13 cellular contexts compared by ENCODE assay signal in the genomic region with DNA sequence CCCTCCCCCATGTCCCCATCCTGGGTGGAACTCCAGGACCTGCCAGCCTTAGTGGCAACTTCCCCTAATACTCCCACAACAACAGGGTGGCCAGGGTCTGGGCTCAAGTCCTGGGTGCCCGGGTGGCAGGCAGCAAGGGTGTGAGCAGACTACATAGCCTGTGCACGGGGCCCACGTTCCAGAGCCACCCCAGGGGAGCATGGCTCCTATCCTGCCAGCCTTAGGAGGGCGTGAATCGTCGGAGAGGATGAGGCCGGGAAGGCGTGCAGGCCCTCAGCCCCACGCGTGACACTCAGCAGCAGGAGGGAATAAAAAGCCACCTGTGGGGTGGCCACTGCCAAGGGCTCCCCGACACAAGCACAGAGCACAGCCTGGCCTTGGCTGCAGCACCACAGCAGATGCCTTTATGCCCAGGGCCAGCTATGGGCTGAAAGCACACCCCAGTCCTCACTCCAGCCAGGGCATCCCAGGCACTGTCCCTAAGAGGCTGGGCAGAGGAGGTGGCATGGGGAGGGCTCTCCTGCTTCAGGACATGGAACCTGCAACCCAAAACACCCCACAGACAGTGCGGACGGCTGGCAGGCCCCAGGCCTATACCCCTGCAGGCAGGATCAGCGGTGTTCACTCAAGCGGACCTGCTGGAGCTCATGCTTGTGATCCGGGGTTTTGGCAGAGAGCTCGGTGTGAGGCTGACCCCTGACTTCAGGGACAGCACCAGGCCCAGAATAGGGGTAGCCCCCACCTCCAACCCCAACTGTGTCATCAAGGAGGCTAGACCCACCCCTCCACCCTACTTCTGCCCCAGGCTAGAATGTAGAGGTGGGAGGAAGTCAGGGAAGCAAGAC. TPM values are rescaled to one million over a fixed set of nuclear protein-coding genes. Genes with fewer than 3 reads are reported as not detected.
DNase-seq lines count a peak whose midpoint lies in the region; ATAC-seq, FAIRE-seq and TF ChIP-seq lines count a peak whose summit lies in the region.
"Had no signal": no experiment of that assay in that cellular context is flagged by ENCODE, and none has a peak within 500 bp of the region (broad histone marks: within the 10 kb centered on the region; RNA-seq: fewer than 3 reads in every experiment).

No MANE protein-coding gene starts in this region.

- BruUV-seq in K562 (replicated peaks; lab: Mats Ljungman, UMichigan), result no TSS peak

- TF ChIP-seq CTCF in K562 (IDR thresholded peaks at IDR 0.05 in 2 of 3, conservative IDR thresholded peaks at IDR 0.05 in 1 of 3; ENCODE audit: insufficient read depth in 2 of 3, low read depth in 1 of 3, low read length in 3 of 3) (no peak), keratinocyte (optimal IDR thresholded peaks at IDR 0.05 in 1 of 3, IDR thresholded peaks at IDR 0.05 in 1 of 3, conservative IDR thresholded peaks at IDR 0.05 in 1 of 3; ENCODE audit: extremely low read depth in 1 of 3, insufficient read depth in 2 of 3, low read length in 3 of 3) (no peak), sigmoid colon (IDR thresholded peaks at IDR 0.05) (no peak)

- POLR2A ChIA-PET in K562 (lab: Yijun Ruan, JAX), result no interaction called here

- WGBS in K562 (ENCODE audit: insufficient coverage, low coverage, missing lambda C conversion rate), result 85% methylated on average over 16 of the region's 17 CpGs
- WGBS in sigmoid colon, 2 donors, result 67 to 77% methylated on average over 17 of the region's 17 CpGs

- H3K27ac ChIP-seq in BLaER1 (no peak overlapping the region), K562 (ENCODE audit: extremely low read depth, low read depth, low read length) (no peak overlapping the region), keratinocyte (ENCODE audit: control insufficient read depth, insufficient read depth, low read length) (peak overlapping the region; percentile 26), sigmoid colon (peak overlapping the region; percentile 85 to 96 (median 92))

- no peak overlapping the region for H3K4me3 Mint-ChIP-seq in activated naive CD8-positive, alpha-beta T cell treated with anti-CD3 and anti-CD28 coated beads, Interleukin-2, amount 50 U/mL, for 24 hours
- H3K4me3 Mint-ChIP-seq: activated naive CD4-positive, alpha-beta T cell treated with anti-CD3 and anti-CD28 coated beads, Interleukin-2, amount 50 U/mL, for 24 hours; CD8-positive, alpha-beta T cell had no signal

- FAIRE-seq in K562 (lab: Jason Lieb, UNC) (no peak), keratinocyte (lab: Jason Lieb, UNC) (no peak)

- no peak for TF ChIP-seq EP300 in K562 (IDR thresholded peaks at IDR 0.05; ENCODE audit: low read length)
- TF ChIP-seq EP300 in sigmoid colon (IDR thresholded peaks at IDR 0.05), result no peak

- H4K20me1 ChIP-seq in BLaER1 (peaks cover 73% of the 10 kb centered on the region), K562 (replicated peaks; ENCODE audit: control insufficient read depth, insufficient read depth, low read length) (peaks cover 44% of the 10 kb centered on the region), keratinocyte (ENCODE audit: control insufficient read depth, extremely low read depth, insufficient read depth, low read length) (peaks cover 22% of the 10 kb centered on the region)

- H3K4me1 ChIP-seq in BLaER1 (peaks cover 44% of the 10 kb centered on the region), K562 (replicated peaks in 1 of 2; ENCODE audit: control insufficient read depth in 2 of 2, insufficient read depth in 2 of 2, low read length in 2 of 2) (peaks cover 17 to 87% of the 10 kb centered on the region in 2 experiments; a peak in 4 of 5 replicates), keratinocyte (ENCODE audit: control insufficient read depth, extremely low read depth, insufficient read depth, low read length) (peaks cover 82% of the 10 kb centered on the region), sigmoid colon (peaks cover 3 to 96% (median 95%) of the 10 kb centered on the region in 4 donors)

- H3K36me3 ChIP-seq in BLaER1, result no peaks in the 10 kb centered on the region
- H3K36me3 ChIP-seq in K562 (ENCODE audit: control insufficient read depth, insufficient read depth, low read length), result no peaks in the 10 kb centered on the region
- H3K36me3 ChIP-seq in keratinocyte (ENCODE audit: control insufficient read depth in 2 of 2, extremely low read depth in 1 of 2, insufficient read depth in 2 of 2, low read length in 2 of 2), result peaks cover 7 to 27% of the 10 kb centered on the region in 2 experiments
- no peaks in the 10 kb centered on the region for H3K36me3 ChIP-seq in sigmoid colon

- no peak for ATAC-seq in K562
- no peak for ATAC-seq in activated naive CD8-positive, alpha-beta T cell treated with anti-CD3 and anti-CD28 coated beads, Interleukin-2, amount 50 U/mL, for 24 hours
- ATAC-seq: CD8-positive, alpha-beta T cell had no signal

- H3K4me1 Mint-ChIP-seq in activated naive CD8-positive, alpha-beta T cell treated with anti-CD3 and anti-CD28 coated beads, Interleukin-2, amount 50 U/mL, for 24 hours, result peaks cover 9% of the 10 kb centered on the region

- H3K9ac ChIP-seq in BLaER1, result no peak overlapping the region
- peak overlapping the region in 1 of 2 experiments; percentile 11; a peak in 1 of 4 replicates for H3K9ac ChIP-seq in K562 (ENCODE audit: insufficient read depth in 1 of 2, low read depth in 2 of 2, low read length in 2 of 2)
- H3K9ac ChIP-seq in keratinocyte (ENCODE audit: control insufficient read depth, extremely low read depth, insufficient read depth, low read length), result peak overlapping the region; percentile 92

- peak overlapping the region; percentile 39 for H3K4me2 ChIP-seq in BLaER1
- H3K4me2 ChIP-seq in K562 (ENCODE audit: insufficient read depth, low read length), result no peak overlapping the region
- H3K4me2 ChIP-seq in keratinocyte (ENCODE audit: control insufficient read depth, extremely low read depth, insufficient read depth, low read depth, low read length), result peak overlapping the region; percentile 93

- H2AFZ ChIP-seq in K562 (ENCODE audit: low read depth, low read length) (no peak overlapping the region), keratinocyte (ENCODE audit: control insufficient read depth, low read length) (no peak overlapping the region)

- TF ChIP-seq POLR2A in K562 (conservative IDR thresholded peaks at IDR 0.05), result no peak
- TF ChIP-seq POLR2A in sigmoid colon (IDR thresholded peaks at IDR 0.05), result no peak

- intact Hi-C loops in K562 (cut with micrococcal nuclease), result no loop called here
- intact Hi-C loops in sigmoid colon (cut with DNase I), result no loop called here

- H3K79me2 ChIP-seq in K562 (ENCODE audit: control insufficient read depth, insufficient read depth, low read length) (peaks cover 34% of the 10 kb centered on the region), keratinocyte (ENCODE audit: control insufficient read depth, insufficient read depth, low read length) (peaks cover 94% of the 10 kb centered on the region)

- no peak overlapping the region for H3K27ac Mint-ChIP-seq in activated naive CD8-positive, alpha-beta T cell treated with anti-CD3 and anti-CD28 coated beads, Interleukin-2, amount 50 U/mL, for 24 hours
- H3K27ac Mint-ChIP-seq: activated naive CD4-positive, alpha-beta T cell treated with anti-CD3 and anti-CD28 coated beads, Interleukin-2, amount 50 U/mL, for 24 hours; CD8-positive, alpha-beta T cell had no signal

- DNase-seq in K562 (ENCODE audit: extremely low read depth in 1 of 4, low spot score in 3 of 4), result no peak
- DNase-seq in keratinocyte (ENCODE audit: low read depth, low spot score), result no peak
- DNase-seq in sigmoid colon, result no peak
- no peak for DNase-seq in ecto neural progenitor cell (ENCODE audit: low spot score)
- no peak for DNase-seq in amniotic stem cell (lab: John Stamatoyannopoulos, UW)
- DNase-seq in activated naive CD8-positive, alpha-beta T cell treated with anti-CD3 and anti-CD28 coated beads, Interleukin-2, amount 50 U/mL, for 24 hours, result no peak
- DNase-seq in NCI-H69 (lab: John Stamatoyannopoulos, UW), result no peak
- DNase-seq: activated CD4-positive, CD25-positive, alpha-beta regulatory T cell; CD8-positive, alpha-beta T cell; NCI-H1092 treated with DMSO at 0.1 percent for 48 hours had no signal

- TF ChIP-seq RAD21 in K562 (CRISPR knock-in tag; conservative IDR thresholded peaks at IDR 0.05 in 1 of 2, IDR thresholded peaks at IDR 0.05 in 1 of 2), result no peak

- dilution Hi-C loops in keratinocyte (cut with MboI; ENCODE audit: extremely low pct_ligation_motif_present, low sequenced_read_pairs), result loop anchor here (25.0 kb wide), 1 partner anchor 139 kb away; no protein-coding TSS in a partner anchor

- H3K9me3 ChIP-seq in BLaER1, result no peaks in the 10 kb centered on the region
- no peaks in the 10 kb centered on the region for H3K9me3 ChIP-seq in K562 (replicated peaks; ENCODE audit: control insufficient read depth, insufficient read depth, low read depth, low read length)
- H3K9me3 ChIP-seq in keratinocyte (ENCODE audit: control insufficient read depth, low read depth, low read length), result no peaks in the 10 kb centered on the region
- H3K9me3 ChIP-seq in sigmoid colon, result no peaks in the 10 kb centered on the region

- H3K27me3 ChIP-seq in BLaER1, result peaks cover 70% of the 10 kb centered on the region
- no peaks in the 10 kb centered on the region for H3K27me3 ChIP-seq in K562 (ENCODE audit: control insufficient read depth in 2 of 2, insufficient read depth in 2 of 2, low read length in 2 of 2)
- H3K27me3 ChIP-seq in keratinocyte (ENCODE audit: control insufficient read depth, extremely low read depth, insufficient read depth, low read length), result no peaks in the 10 kb centered on the region
- no peaks in the 10 kb centered on the region for H3K27me3 ChIP-seq in sigmoid colon

- peaks cover 44% of the 10 kb centered on the region for H3K27me3 Mint-ChIP-seq in activated naive CD8-positive, alpha-beta T cell treated with anti-CD3 and anti-CD28 coated beads, Interleukin-2, amount 50 U/mL, for 24 hours

- in situ Hi-C loops in K562 (cut with MboI), result no loop called here

- no peaks in the 10 kb centered on the region for H3K36me3 Mint-ChIP-seq in activated naive CD8-positive, alpha-beta T cell treated with anti-CD3 and anti-CD28 coated beads, Interleukin-2, amount 50 U/mL, for 24 hours (ENCODE audit: low read depth)
- H3K36me3 Mint-ChIP-seq: activated naive CD4-positive, alpha-beta T cell treated with anti-CD3 and anti-CD28 coated beads, Interleukin-2, amount 50 U/mL, for 24 hours; CD8-positive, alpha-beta T cell had no signal

- H3K4me3 ChIP-seq in BLaER1 (no peak overlapping the region), K562 (no peak overlapping the region), keratinocyte (ENCODE audit: control insufficient read depth in 2 of 3, extremely low read depth in 1 of 3, insufficient read depth in 2 of 3, low read depth in 1 of 3, low read length in 3 of 3) (peak overlapping the region in 1 of 3 experiments; percentile 2), sigmoid colon (no peak overlapping the region)

- H3K9me3 Mint-ChIP-seq in activated naive CD8-positive, alpha-beta T cell treated with anti-CD3 and anti-CD28 coated beads, Interleukin-2, amount 50 U/mL, for 24 hours, result no peaks in the 10 kb centered on the region
- H3K9me3 Mint-ChIP-seq: activated naive CD4-positive, alpha-beta T cell treated with anti-CD3 and anti-CD28 coated beads, Interleukin-2, amount 50 U/mL, for 24 hours; CD8-positive, alpha-beta T cell had no signal

- no peaks in the 10 kb centered on the region for H3K9me1 ChIP-seq in K562 (ENCODE audit: control insufficient read depth, insufficient read depth, low read length)
- peaks cover 2% of the 10 kb centered on the region for H3K9me1 ChIP-seq in keratinocyte (ENCODE audit: control insufficient read depth, extremely low read depth, insufficient read depth, low read length)

- CTCF ChIA-PET in K562 (lab: Yijun Ruan, JAX; ENCODE audit: low intra/inter-chr PET ratio), result no interaction called here

RNA-seq across cellular contexts. Expression of a gene that starts 2.7 kb away (rescaled TPM):
- total RNA-seq in K562 (2011; cell fraction: chromatin; rRNA removed; ENCODE audit: low replicate concordance), result 30.5 and 82.5 TPM in 2 replicates
- 37.8 and 38.7 TPM in 2 replicates for total RNA-seq in K562 (2011; cell fraction: nucleolus; rRNA removed)
- total RNA-seq in K562 (2011; cell fraction: nucleoplasm; rRNA removed), result 29.8 and 32.0 TPM in 2 replicates
- total RNA-seq in K562 (2014; rRNA removed), result 14.1 and 16.0 TPM in 2 replicates
- 1.1 and 1.7 TPM in 2 replicates for total RNA-seq in K562 (2014; rRNA removed; fragmentation: Illumina TruSeq; extraction: Trizol)
- 7.2 and 8.8 TPM in 2 replicates for total RNA-seq in K562 (2015; rRNA removed; fragmentation: Illumina TruSeq; extraction: Trizol)
- total RNA-seq in K562 (2021), result 25.6 and 26.3 TPM in 2 replicates
- polyA plus RNA-seq in K562 (2011; rRNA removed), result 3.6 and 6.0 TPM in 2 replicates
- polyA plus RNA-seq in K562 (2011; cell fraction: cytosol; rRNA removed), result 3.6 and 13.5 TPM in 2 replicates
- polyA plus RNA-seq in K562 (2011; cell fraction: nucleus; rRNA removed), result 21.5 and 40.4 TPM in 2 replicates
- polyA plus RNA-seq in K562 (2012), result 14.6 and 20.3 TPM in 2 replicates
- 3.4 and 11.4 TPM in 2 replicates for polyA plus RNA-seq in K562 (2014; fragmentation: Illumina TruSeq; extraction: Trizol)
- polyA plus RNA-seq in K562 (2014; fragmentation: Nextera tagmentation; extraction: Ambion mirVana), result under 1 TPM; 0.10 to 0.13 TPM
- 9.8 and 10.5 TPM in 2 replicates for polyA plus RNA-seq in K562 (2014; rRNA removed)
- 5.7 and 5.9 TPM in 2 replicates for polyA minus RNA-seq in K562 (2011; rRNA and poly(A)+ RNA removed)
- 6.9 and 14.9 TPM in 2 replicates for polyA minus RNA-seq in K562 (2011; cell fraction: cytosol; rRNA and poly(A)+ RNA removed)
- polyA minus RNA-seq in K562 (2011; cell fraction: nucleus; rRNA and poly(A)+ RNA removed), result 16.6 and 18.6 TPM in 2 replicates
- 17.8 to 31.2 TPM (median 23.0 TPM) in 3 replicates for polyA plus RNA-seq in keratinocyte
- 5.9 TPM for polyA plus RNA-seq in keratinocyte (2011; ENCODE audit: low read depth)
- 17.0 and 40.3 TPM in 2 replicates for polyA plus RNA-seq in keratinocyte (2011; cell fraction: cytosol; rRNA removed)
- 69.0 and 79.0 TPM in 2 replicates for polyA plus RNA-seq in keratinocyte (2011; cell fraction: nucleus; rRNA removed)
- polyA plus RNA-seq in keratinocyte (2012; ENCODE audit: low replicate concordance), result 19.6 and 63.8 TPM in 2 replicates
- 11.9 to 55.2 TPM (median 18.5 TPM) in 3 replicates for polyA minus RNA-seq in keratinocyte
- polyA minus RNA-seq in keratinocyte (2011; cell fraction: cytosol; rRNA and poly(A)+ RNA removed), result 51.2 TPM
- 45.5 TPM in 2 replicates for polyA minus RNA-seq in keratinocyte (2011; cell fraction: nucleus; rRNA and poly(A)+ RNA removed)
- 10 to 100 TPM; 21.7 to 42.9 (median 32.4) TPM for total RNA-seq in sigmoid colon
- polyA plus RNA-seq in sigmoid colon, result 10 to 100 TPM; 45.0 to 82.3 (median 72.6) TPM
- total RNA-seq: CD8-positive, alpha-beta T cell had no signal

RNA-seq across cellular contexts. Expression of a gene that starts 30.0 kb away (rescaled TPM):
- not detected in 2 replicates for total RNA-seq in K562 (2011; cell fraction: chromatin; rRNA removed; ENCODE audit: low replicate concordance)
- not detected in 2 replicates for total RNA-seq in K562 (2011; cell fraction: nucleolus; rRNA removed)
- total RNA-seq in K562 (2011; cell fraction: nucleoplasm; rRNA removed), result not detected in 2 replicates
- total RNA-seq in K562 (2014; rRNA removed) (not detected in 2 replicates), K562 (2014; rRNA removed; fragmentation: Illumina TruSeq; extraction: Trizol) (not detected in 2 replicates), K562 (2015; rRNA removed; fragmentation: Illumina TruSeq; extraction: Trizol) (not detected in 2 replicates), K562 (2021) (2.3 and 5.3 TPM in 2 replicates), sigmoid colon (not detected)
- polyA plus RNA-seq in K562 (2011; rRNA removed) (not detected in 2 replicates), K562 (2014; fragmentation: Illumina TruSeq; extraction: Trizol) (not detected in 2 replicates), K562 (2014; fragmentation: Nextera tagmentation; extraction: Ambion mirVana) (not detected), K562 (2014; rRNA removed) (not detected in 2 replicates), keratinocyte (not detected in 3 replicates), sigmoid colon (10 to 100 TPM in 1 of 3 donors, under 1 TPM in 1, not detected in 1; 0.48 to 16.8 TPM)
- polyA plus RNA-seq in K562 (2011; cell fraction: cytosol; rRNA removed), result not detected in 2 replicates
- polyA plus RNA-seq in K562 (2011; cell fraction: nucleus; rRNA removed), result not detected in 2 replicates
- polyA plus RNA-seq in K562 (2012), result not detected in 2 replicates
- polyA minus RNA-seq in K562 (2011; rRNA and poly(A)+ RNA removed), result not detected in 2 replicates
- polyA minus RNA-seq in K562 (2011; cell fraction: cytosol; rRNA and poly(A)+ RNA removed), result not detected in 2 replicates
- polyA minus RNA-seq in K562 (2011; cell fraction: nucleus; rRNA and poly(A)+ RNA removed), result not detected in 2 replicates
- not detected for polyA plus RNA-seq in keratinocyte (2011; ENCODE audit: low read depth)
- not detected in 2 replicates for polyA plus RNA-seq in keratinocyte (2011; cell fraction: cytosol; rRNA removed)
- polyA plus RNA-seq in keratinocyte (2011; cell fraction: nucleus; rRNA removed), result not detected in 2 replicates
- polyA plus RNA-seq in keratinocyte (2012; ENCODE audit: low replicate concordance), result 0.21 TPM in 1 of 2 replicates, not detected in the other
- polyA minus RNA-seq in keratinocyte, result not detected in 3 replicates
- polyA minus RNA-seq in keratinocyte (2011; cell fraction: cytosol; rRNA and poly(A)+ RNA removed), result not detected
- polyA minus RNA-seq in keratinocyte (2011; cell fraction: nucleus; rRNA and poly(A)+ RNA removed), result not detected in 2 replicates
- total RNA-seq: CD8-positive, alpha-beta T cell; OCI-LY7 had no signal

RNA-seq across cellular contexts. Expression of a gene that starts 41.8 kb away (rescaled TPM):
- not detected in 2 replicates for total RNA-seq in K562 (2011; cell fraction: chromatin; rRNA removed; ENCODE audit: low replicate concordance)
- not detected in 2 replicates for total RNA-seq in K562 (2011; cell fraction: nucleolus; rRNA removed)
- total RNA-seq in K562 (2011; cell fraction: nucleoplasm; rRNA removed), result not detected in 2 replicates
- total RNA-seq in K562 (2014; rRNA removed) (not detected in 2 replicates), K562 (2014; rRNA removed; fragmentation: Illumina TruSeq; extraction: Trizol) (not detected in 2 replicates), K562 (2015; rRNA removed; fragmentation: Illumina TruSeq; extraction: Trizol) (not detected in 2 replicates), K562 (2021) (5.1 and 7.3 TPM in 2 replicates), sigmoid colon (not detected)
- polyA plus RNA-seq in K562 (2011; rRNA removed) (not detected in 2 replicates), K562 (2014; fragmentation: Illumina TruSeq; extraction: Trizol) (not detected in 2 replicates), K562 (2014; fragmentation: Nextera tagmentation; extraction: Ambion mirVana) (not detected), K562 (2014; rRNA removed) (not detected in 2 replicates), keratinocyte (not detected in 3 replicates), sigmoid colon (10 to 100 TPM in 1 of 3 donors, under 1 TPM in 1, not detected in 1; 0.42 to 17.4 TPM)
- not detected in 2 replicates for polyA plus RNA-seq in K562 (2011; cell fraction: cytosol; rRNA removed)
- not detected in 2 replicates for polyA plus RNA-seq in K562 (2011; cell fraction: nucleus; rRNA removed)
- polyA plus RNA-seq in K562 (2012), result not detected in 2 replicates
- not detected in 2 replicates for polyA minus RNA-seq in K562 (2011; rRNA and poly(A)+ RNA removed)
- polyA minus RNA-seq in K562 (2011; cell fraction: cytosol; rRNA and poly(A)+ RNA removed), result not detected in 2 replicates
- polyA minus RNA-seq in K562 (2011; cell fraction: nucleus; rRNA and poly(A)+ RNA removed), result not detected in 2 replicates
- polyA plus RNA-seq in keratinocyte (2011; ENCODE audit: low read depth), result not detected
- not detected in 2 replicates for polyA plus RNA-seq in keratinocyte (2011; cell fraction: cytosol; rRNA removed)
- not detected in 2 replicates for polyA plus RNA-seq in keratinocyte (2011; cell fraction: nucleus; rRNA removed)
- not detected in 2 replicates for polyA plus RNA-seq in keratinocyte (2012; ENCODE audit: low replicate concordance)
- polyA minus RNA-seq in keratinocyte, result not detected in 3 replicates
- not detected for polyA minus RNA-seq in keratinocyte (2011; cell fraction: cytosol; rRNA and poly(A)+ RNA removed)
- polyA minus RNA-seq in keratinocyte (2011; cell fraction: nucleus; rRNA and poly(A)+ RNA removed), result not detected in 2 replicates
- total RNA-seq: CD8-positive, alpha-beta T cell; OCI-LY7 had no signal

Comparison
In these comparisons a context has a peak if more than half of its experiments do, and no peak if none do; other contexts are left out.
1. H3K27ac ChIP-seq: peak in keratinocyte (single experiment) and sigmoid colon (4 of 4); none in BLaER1 (single experiment) and K562 (single experiment).